ENCODE assay signal across 24 cellular contexts in the genomic region with DNA sequence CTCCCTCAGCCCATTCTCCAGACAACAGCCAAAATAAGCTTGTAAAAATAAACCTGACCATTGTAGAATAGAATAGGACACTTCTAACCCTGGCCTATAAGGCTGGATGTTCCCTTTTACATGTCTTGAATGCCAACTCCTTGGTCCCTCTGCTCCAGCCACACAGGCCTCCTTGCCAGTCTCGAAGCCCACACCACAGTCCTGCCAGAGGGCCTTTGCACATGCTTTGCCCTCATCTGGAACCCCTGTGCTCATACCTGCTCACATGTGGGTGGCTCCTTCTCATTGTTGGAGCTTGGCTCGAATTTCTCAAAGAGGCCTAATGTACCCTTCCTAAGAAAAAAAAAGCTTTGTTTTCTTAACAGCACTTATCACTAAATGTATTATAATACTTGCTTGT. TPM values are rescaled to one million over a fixed set of nuclear protein-coding genes. Genes with fewer than 3 reads are reported as not detected.
DNase-seq lines count a peak whose midpoint lies in the region; ATAC-seq, FAIRE-seq and TF ChIP-seq lines count a peak whose summit lies in the region.
"Had no signal": no experiment of that assay in that cellular context is flagged by ENCODE, and none has a peak within 500 bp of the region (broad histone marks: within the 10 kb centered on the region; RNA-seq: fewer than 3 reads in every experiment).

No MANE protein-coding gene starts in this region.

- no peak overlapping the region for H3K4me3 Mint-ChIP-seq in activated naive CD8-positive, alpha-beta T cell treated with anti-CD3 and anti-CD28 coated beads, Interleukin-2, amount 10 ng/mL, durations not matched to agents 7 days and 5 days
- H3K4me3 Mint-ChIP-seq in activated naive CD8-positive, alpha-beta T cell treated with anti-CD3 and anti-CD28 coated beads for 36 hours = no peak overlapping the region
- H3K4me3 Mint-ChIP-seq in stimulated activated naive B cell treated with anti-CD40 and anti-IgM and Interleukin-4, amounts not matched to agents 10 μg/mL and 1 μg/mL and 100 μg/mL, for 72 hours = no peak overlapping the region

- H3K4me1 ChIP-seq in KMS-11 (ENCODE audit: low read depth, poor library complexity, severe bottlenecking) (peaks cover 61% of the 10 kb centered on the region), kidney (ENCODE audit: control insufficient read depth in 1 of 2, insufficient read depth in 1 of 2, low read depth in 1 of 2, low read length in 2 of 2) (peaks cover 15 to 24% of the 10 kb centered on the region in 2 donors)
- H3K4me1 ChIP-seq: esophagus muscularis mucosa, gastroesophageal sphincter had no signal

- TF ChIP-seq CTCF in KMS-11 (conservative IDR thresholded peaks at IDR 0.05; ENCODE audit: low read depth, low read length) = no peak
- TF ChIP-seq CTCF in kidney (IDR thresholded peaks at IDR 0.05; ENCODE audit: borderline replicate concordance, extremely low read depth, insufficient read depth) = no peak

- intact Hi-C loops in kidney (cut with DNase I) = no loop called here

- H3K36me3 ChIP-seq in KMS-11 (ENCODE audit: insufficient read depth) (no peaks in the 10 kb centered on the region), kidney (ENCODE audit: control insufficient read depth in 1 of 2, insufficient read depth in 2 of 2, low read length in 2 of 2) (no peaks in the 10 kb centered on the region)
- H3K36me3 ChIP-seq: esophagus muscularis mucosa, gastroesophageal sphincter, SJSA1, thoracic aorta had no signal

- H2AFZ ChIP-seq in KMS-11 (ENCODE audit: low read depth) = no peak overlapping the region

- H3K4me3 ChIP-seq in KMS-11 (IDR thresholded peaks at IDR 0.05; ENCODE audit: insufficient read depth, low read depth, low read length) = no peak overlapping the region
- no peak overlapping the region for H3K4me3 ChIP-seq in kidney (ENCODE audit: low read length in 2 of 2)
- H3K4me3 ChIP-seq: esophagus muscularis mucosa, gastroesophageal sphincter, SJSA1, thoracic aorta had no signal

- peaks cover 51% of the 10 kb centered on the region for H3K4me1 Mint-ChIP-seq in activated naive CD8-positive, alpha-beta T cell treated with anti-CD3 and anti-CD28 coated beads, Interleukin-2, amount 10 ng/mL, durations not matched to agents 7 days and 5 days
- peaks cover 46% of the 10 kb centered on the region for H3K4me1 Mint-ChIP-seq in activated naive CD8-positive, alpha-beta T cell treated with anti-CD3 and anti-CD28 coated beads for 36 hours
- H3K4me1 Mint-ChIP-seq in stimulated activated naive B cell treated with anti-CD40 and anti-IgM and Interleukin-4, amounts not matched to agents 10 μg/mL and 1 μg/mL and 100 μg/mL, for 72 hours = peaks cover 25 to 38% of the 10 kb centered on the region in 2 donors

- peaks cover 3% of the 10 kb centered on the region for H3K36me3 Mint-ChIP-seq in activated naive CD8-positive, alpha-beta T cell treated with anti-CD3 and anti-CD28 coated beads, Interleukin-2, amount 10 ng/mL, durations not matched to agents 7 days and 5 days
- H3K36me3 Mint-ChIP-seq in activated naive CD8-positive, alpha-beta T cell treated with anti-CD3 and anti-CD28 coated beads for 36 hours = no peaks in the 10 kb centered on the region
- no peaks in the 10 kb centered on the region for H3K36me3 Mint-ChIP-seq in stimulated activated naive B cell treated with anti-CD40 and anti-IgM and Interleukin-4, amounts not matched to agents 10 μg/mL and 1 μg/mL and 100 μg/mL, for 72 hours

- no peak for DNase-seq in activated naive CD8-positive, alpha-beta T cell treated with anti-CD3 and anti-CD28 coated beads, Interleukin-2, amount 10 ng/mL, durations not matched to agents 7 days and 5 days
- DNase-seq in activated naive CD8-positive, alpha-beta T cell treated with anti-CD3 and anti-CD28 coated beads for 36 hours = no peak
- peak; percentile 26 for DNase-seq in kidney
- no peak for DNase-seq in stimulated activated naive B cell treated with anti-CD40 and anti-IgM and Interleukin-4, amounts not matched to agents 10 μg/mL and 1 μg/mL and 100 μg/mL, for 72 hours
- DNase-seq in middle frontal gyrus (ENCODE audit: extremely low spot score, low spot score) = no peak
- DNase-seq in NCI-H69 (lab: John Stamatoyannopoulos, UW) = no peak
- no peak for DNase-seq in GOT3 (lab: John Stamatoyannopoulos, UW)
- DNase-seq: activated B cell treated with CpG ODN at 0.5 μM for 24 hours; activated gamma-delta T cell; cerebellar nuclear complex; effector CD4-positive, alpha-beta T cell; KG1; kidney glomerular epithelial cell; NCI-H1048; NCI-H524 treated with DMSO at 0.1 percent for 48 hours; retina; stimulated activated CD4-positive, alpha-beta T cell treated with anti-CD3 and anti-CD28 coated beads, Interleukin-12 subunit alpha, Interleukin-12 subunit beta, amount 100 ng/mL, for 4 hours had no signal

- peak overlapping the region; percentile 65; the same call in 1 of the 2 replicates for H3K4me2 ChIP-seq in KMS-11

- no peaks in the 10 kb centered on the region for H3K27me3 ChIP-seq in KMS-11 (ENCODE audit: insufficient read depth, low read depth)
- H3K27me3 ChIP-seq: esophagus muscularis mucosa, SJSA1 had no signal

- POLR2A ChIA-PET in activated naive CD8-positive, alpha-beta T cell treated with anti-CD3 and anti-CD28 coated beads, Interleukin-2, amount 10 ng/mL, durations not matched to agents 7 days and 5 days (lab: Charles Lee) = interaction anchor here (0.7 to 1.5 kb wide), 6 partner anchors 11 to 182 kb away, joined by 3 to 8 read pairs (median 4); a partner anchor contains a TSS

- no peak for ATAC-seq in activated naive CD8-positive, alpha-beta T cell treated with anti-CD3 and anti-CD28 coated beads, Interleukin-2, amount 10 ng/mL, durations not matched to agents 7 days and 5 days (ENCODE audit: low read depth)
- ATAC-seq in stimulated activated naive B cell treated with anti-CD40 and anti-IgM and Interleukin-4, amounts not matched to agents 10 μg/mL and 1 μg/mL and 100 μg/mL, for 72 hours (replicated peaks) = no peak
- ATAC-seq: gastroesophageal sphincter had no signal

- no peaks in the 10 kb centered on the region for H3K79me2 ChIP-seq in KMS-11 (ENCODE audit: insufficient read depth, low read depth)

- no peaks in the 10 kb centered on the region for H3K27me3 Mint-ChIP-seq in activated naive CD8-positive, alpha-beta T cell treated with anti-CD3 and anti-CD28 coated beads, Interleukin-2, amount 10 ng/mL, durations not matched to agents 7 days and 5 days
- no peaks in the 10 kb centered on the region for H3K27me3 Mint-ChIP-seq in activated naive CD8-positive, alpha-beta T cell treated with anti-CD3 and anti-CD28 coated beads for 36 hours
- H3K27me3 Mint-ChIP-seq in stimulated activated naive B cell treated with anti-CD40 and anti-IgM and Interleukin-4, amounts not matched to agents 10 μg/mL and 1 μg/mL and 100 μg/mL, for 72 hours = no peaks in the 10 kb centered on the region
- H3K27me3 Mint-ChIP-seq: activated B cell treated with CpG ODN at 0.5 μM for 24 hours had no signal

- peak overlapping the region; percentile 67 for H3K27ac ChIP-seq in KMS-11
- H3K27ac ChIP-seq in kidney (ENCODE audit: low read depth in 2 of 2, low read length in 2 of 2) = no peak overlapping the region
- H3K27ac ChIP-seq: esophagus muscularis mucosa, gastroesophageal sphincter, SJSA1, thoracic aorta had no signal

- FAIRE-seq in kidney (lab: Jason Lieb, UNC) = no peak
- FAIRE-seq: astrocyte had no signal

- H3K27ac Mint-ChIP-seq in activated naive CD8-positive, alpha-beta T cell treated with anti-CD3 and anti-CD28 coated beads, Interleukin-2, amount 10 ng/mL, durations not matched to agents 7 days and 5 days = peak overlapping the region; percentile 96
- H3K27ac Mint-ChIP-seq in activated naive CD8-positive, alpha-beta T cell treated with anti-CD3 and anti-CD28 coated beads for 36 hours = no peak overlapping the region
- H3K27ac Mint-ChIP-seq in stimulated activated naive B cell treated with anti-CD40 and anti-IgM and Interleukin-4, amounts not matched to agents 10 μg/mL and 1 μg/mL and 100 μg/mL, for 72 hours = peak overlapping the region; percentile 42

- no peaks in the 10 kb centered on the region for H3K9me3 ChIP-seq in kidney (ENCODE audit: control insufficient read depth in 1 of 2, low read length in 2 of 2)
- H3K9me3 ChIP-seq: esophagus muscularis mucosa, gastroesophageal sphincter, SJSA1, thoracic aorta had no signal

- H4K20me1 ChIP-seq in KMS-11 (ENCODE audit: insufficient read depth) = no peaks in the 10 kb centered on the region

- H3K9ac ChIP-seq in KMS-11 (peak overlapping the region; percentile 18; the same call in 1 of the 2 replicates), kidney (ENCODE audit: low read length in 2 of 2) (peak overlapping the region in 1 of 2 donors; percentile 34)

- H3K9me3 Mint-ChIP-seq in activated naive CD8-positive, alpha-beta T cell treated with anti-CD3 and anti-CD28 coated beads, Interleukin-2, amount 10 ng/mL, durations not matched to agents 7 days and 5 days = no peaks in the 10 kb centered on the region
- H3K9me3 Mint-ChIP-seq in activated naive CD8-positive, alpha-beta T cell treated with anti-CD3 and anti-CD28 coated beads for 36 hours = no peaks in the 10 kb centered on the region
- no peaks in the 10 kb centered on the region for H3K9me3 Mint-ChIP-seq in stimulated activated naive B cell treated with anti-CD40 and anti-IgM and Interleukin-4, amounts not matched to agents 10 μg/mL and 1 μg/mL and 100 μg/mL, for 72 hours
- H3K9me3 Mint-ChIP-seq: activated B cell treated with CpG ODN at 0.5 μM for 24 hours had no signal

RNA-seq across cellular contexts. Expression of a gene that starts 5.4 kb away (rescaled TPM):
- total RNA-seq in activated naive CD8-positive, alpha-beta T cell treated with anti-CD3 and anti-CD28 coated beads, Interleukin-2, amount 10 ng/mL, durations not matched to agents 7 days and 5 days = not detected
- total RNA-seq in activated naive CD8-positive, alpha-beta T cell treated with anti-CD3 and anti-CD28 coated beads for 36 hours = under 1 TPM in 1 of 2 experiments, not detected in 1; 0.04 TPM
- total RNA-seq in kidney = 5.4 TPM
- polyA plus RNA-seq in kidney (ENCODE audit: insufficient read depth, low read depth, low replicate concordance) = 277 TPM
- total RNA-seq: esophagus muscularis mucosa, gastroesophageal sphincter, SJSA1, thoracic aorta had no signal
- polyA plus RNA-seq: AG04450 had no signal
